In the genomic region with DNA sequence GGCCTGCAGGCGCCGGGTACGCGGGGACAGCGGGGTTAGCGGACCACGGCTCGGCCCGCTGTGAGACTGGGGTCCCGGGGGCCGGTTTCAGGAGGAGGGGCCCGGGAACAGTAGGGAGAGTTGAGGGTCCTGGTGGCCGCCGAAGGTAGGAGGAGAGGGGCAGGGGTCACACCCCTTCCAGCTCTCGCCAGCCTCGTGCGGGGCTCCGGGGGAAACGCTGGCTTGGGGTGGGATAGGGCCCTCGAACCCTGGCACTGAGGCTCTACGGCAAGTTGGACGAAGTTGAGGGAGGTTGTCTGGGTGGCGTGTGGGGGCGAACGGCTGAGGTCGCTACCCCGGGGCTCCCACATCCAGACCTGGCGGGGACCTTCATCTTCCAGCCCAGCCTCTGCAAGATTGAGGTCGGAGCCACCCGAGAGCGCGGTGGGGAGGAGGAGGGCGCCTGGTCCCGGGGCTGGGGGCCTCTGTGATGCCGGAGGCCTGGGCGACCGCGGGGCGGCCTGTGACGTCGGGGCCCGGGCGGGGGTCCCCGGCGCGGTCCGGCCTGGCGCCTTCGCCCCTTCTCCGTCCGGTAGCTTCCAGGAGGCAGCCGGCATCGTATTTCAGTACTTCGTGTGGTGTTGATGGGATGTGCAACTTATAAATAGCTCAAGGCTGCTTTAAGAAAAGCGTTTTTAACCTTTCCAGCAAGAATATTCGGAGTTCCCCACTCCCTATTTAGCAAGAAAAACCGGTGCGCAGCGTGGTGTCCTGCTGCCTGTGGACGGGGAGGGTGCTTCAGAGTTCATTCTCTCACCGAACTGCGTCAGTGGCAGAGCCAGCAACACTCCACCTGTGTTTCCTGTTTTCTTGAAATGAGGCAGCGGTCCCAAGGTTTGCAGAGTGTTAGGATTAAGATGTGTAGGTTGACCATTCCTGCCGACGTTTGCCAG, we compare ENCODE assay signal across 8 cellular contexts. TPM values are rescaled to one million over a fixed set of nuclear protein-coding genes. Genes with fewer than 3 reads are reported as not detected.
DNase-seq lines count a peak whose midpoint lies in the region; ATAC-seq and TF ChIP-seq lines count a peak whose summit lies in the region.

No MANE protein-coding gene starts in this region.

- in situ Hi-C loops in G401 (cut with HindIII; ENCODE audit: low sequenced_read_pairs), result no loop called here

- peak; percentile 62 for DNase-seq in G401 (ENCODE audit: low spot score)
- DNase-seq in T-helper 22 cell (ENCODE audit: low read depth), result peak; percentile 22
- peak in 27 of 61 donors; percentile 6 to 46 (median 22) for DNase-seq in caudate nucleus (lab: John Stamatoyannopoulos, UW)
- peak; percentile 51 to 79 for DNase-seq in left lung
- peak in 2 of 3 experiments; percentile 1 to 18 for DNase-seq in stimulated activated CD4-positive, alpha-beta T cell treated with anti-CD3 and anti-CD28 coated beads, TNF-alpha, amount 100 ng/mL, for 4 hours (ENCODE audit: low read depth in 3 of 3)

- H3K4me3 ChIP-seq in left lung, result peak overlapping the region; percentile 51 to 63

- H3K27ac ChIP-seq in caudate nucleus (ENCODE audit: low read depth, low read length) (peak overlapping the region; percentile 48), left lung (peak overlapping the region; percentile 45 to 60)

- peaks cover 0 to 49% of the 10 kb centered on the region in 2 donors for H3K27me3 ChIP-seq in left lung

- no peak for TF ChIP-seq CTCF in left lung (IDR thresholded peaks at IDR 0.05)

- no peaks in the 10 kb centered on the region for H3K9me3 ChIP-seq in left lung

- no peaks in the 10 kb centered on the region for H3K36me3 ChIP-seq in left lung

- ATAC-seq in HG03045 (IDR thresholded peaks at IDR 0.05; ENCODE audit: unreplicated experiment), result peak; percentile 8
- ATAC-seq in left lung, result peak; percentile 19
- ATAC-seq in GM21423 (IDR thresholded peaks at IDR 0.05; ENCODE audit: unreplicated experiment), result no peak
- ATAC-seq in GM19452 (IDR thresholded peaks at IDR 0.05; ENCODE audit: unreplicated experiment), result no peak

- H3K4me1 ChIP-seq in left lung, result peaks cover 5 to 25% of the 10 kb centered on the region in 2 donors

- intact Hi-C loops in left lung (cut with DNase I), result no loop called here

RNA-seq across cellular contexts. Expression of a gene that starts 0.9 kb away (rescaled TPM):
- 66.0 and 78.9 TPM in 2 replicates for total RNA-seq in G401 (2014; rRNA removed; shearing (Covaris generic))
- total RNA-seq in left lung, result 10 to 100 TPM in 1 of 2 donors, 1 to 10 TPM in 1; 8.0 to 17.1 TPM

RNA-seq across cellular contexts. Expression of a gene that starts 32.7 kb away (rescaled TPM):
- 8.6 and 10.7 TPM in 2 replicates for total RNA-seq in G401 (2014; rRNA removed; shearing (Covaris generic))
- total RNA-seq in left lung, result 10 to 100 TPM in 1 of 2 donors, 1 to 10 TPM in 1; 6.1 to 10.1 TPM

Comparison
In these comparisons a context has a peak if more than half of its experiments do, and no peak if none do; other contexts are left out.
1. ATAC-seq: peak in HG03045 (single experiment) and left lung (single experiment); none in GM21423 (single experiment) and GM19452 (single experiment).